Comparison of ENCODE assay signal across 14 cellular contexts in the genomic region with DNA sequence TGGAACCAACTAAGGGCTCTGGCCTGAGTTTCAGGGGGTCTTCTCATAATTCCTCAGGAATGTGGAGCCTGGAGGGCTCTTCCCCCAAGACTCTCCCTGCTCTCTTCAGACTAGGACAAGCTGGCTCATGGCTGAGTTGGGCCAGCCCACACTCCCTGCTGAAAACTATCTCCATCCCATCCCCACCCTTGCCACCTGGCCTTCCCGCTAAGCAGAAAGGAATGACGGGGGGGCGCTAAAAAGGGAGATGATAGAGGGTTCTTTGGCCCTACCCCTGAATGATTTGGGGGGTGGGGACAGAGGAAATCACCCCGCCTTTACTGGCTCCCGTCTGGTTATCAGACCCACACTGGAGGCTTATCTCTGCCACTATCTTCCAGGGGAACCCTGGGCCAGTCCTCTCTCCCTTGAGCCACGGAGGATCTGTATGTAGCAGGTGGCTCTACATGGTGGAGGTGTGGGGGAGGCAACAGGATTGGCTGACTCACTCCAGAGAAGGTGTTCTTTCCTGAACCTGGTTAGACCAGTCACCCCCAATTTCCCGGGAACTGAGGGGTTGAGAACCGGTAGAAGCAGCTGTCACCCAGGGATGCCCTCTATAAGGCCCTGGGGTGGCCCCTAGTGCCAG. TPM values are rescaled to one million over a fixed set of nuclear protein-coding genes. Genes with fewer than 3 reads are reported as not detected.
DNase-seq lines count a peak whose midpoint lies in the region; ATAC-seq and FAIRE-seq lines count a peak whose summit lies in the region.
"Had no signal": no experiment of that assay in that cellular context is flagged by ENCODE, and none has a peak within 500 bp of the region (broad histone marks: within the 10 kb centered on the region; RNA-seq: fewer than 3 reads in every experiment).

No MANE protein-coding gene starts in this region.

- no peaks in the 10 kb centered on the region for H3F3A ChIP-seq in GM23248 (ENCODE audit: insufficient read depth)

- no peaks in the 10 kb centered on the region for H3K9me3 ChIP-seq in GM23248 (ENCODE audit: low read depth)
- H3K9me3 ChIP-seq in adipocyte (ENCODE audit: control insufficient read depth, low read length): no peaks in the 10 kb centered on the region
- H3K9me3 ChIP-seq in subcutaneous abdominal adipose tissue (ENCODE audit: control insufficient read depth in 5 of 5, low read length in 5 of 5): no peaks in the 10 kb centered on the region
- H3K9me3 ChIP-seq in small intestine (ENCODE audit: control insufficient read depth, low read depth): no peaks in the 10 kb centered on the region
- H3K9me3 ChIP-seq: Caco-2, MG63 had no signal

- H3K79me2 ChIP-seq in GM23248 (ENCODE audit: insufficient read depth): peaks cover 79% of the 10 kb centered on the region

- peaks cover 12% of the 10 kb centered on the region; the same call in 1 of the 2 replicates for H3K36me3 ChIP-seq in GM23248 (ENCODE audit: low read depth)
- peaks cover 32% of the 10 kb centered on the region for H3K36me3 ChIP-seq in adipocyte (ENCODE audit: control insufficient read depth, insufficient read depth, low read length, severe bottlenecking)
- H3K36me3 ChIP-seq in subcutaneous abdominal adipose tissue (ENCODE audit: control insufficient read depth in 5 of 5, insufficient read depth in 5 of 5, low read length in 5 of 5): peaks cover 0 to 55% (median 53%) of the 10 kb centered on the region in 5 donors
- no peaks in the 10 kb centered on the region for H3K36me3 ChIP-seq in small intestine (ENCODE audit: control insufficient read depth in 2 of 2, insufficient read depth in 2 of 2, low read length in 2 of 2)

- H3K9me2 ChIP-seq in GM23248 (ENCODE audit: insufficient read depth): no peaks in the 10 kb centered on the region

- DNase-seq in GM23248: no peak
- no peak for DNase-seq in adipocyte (ENCODE audit: low read depth)
- DNase-seq in left lobe of liver (ENCODE audit: low spot score): peak; percentile 40
- DNase-seq in small intestine: no peak
- no peak for DNase-seq in stimulated activated CD4-positive, alpha-beta T cell treated with anti-CD3 and anti-CD28 coated beads, Interleukin-2, amount 100 ng/mL, for 48 hours
- no peak for DNase-seq in putamen (ENCODE audit: low spot score)
- DNase-seq: activated naive CD4-positive, alpha-beta T cell treated with Interleukin-2 at 50 U/mL for 16 hours; Caco-2; H9; MG63; retina had no signal

- H4K20me1 ChIP-seq in GM23248 (ENCODE audit: insufficient read depth): no peaks in the 10 kb centered on the region

- H3K4me3 ChIP-seq in GM23248 (no peak overlapping the region), adipocyte (ENCODE audit: low read length) (no peak overlapping the region), subcutaneous abdominal adipose tissue (ENCODE audit: low read depth in 1 of 5, low read length in 5 of 5) (no peak overlapping the region), small intestine (ENCODE audit: low read depth in 1 of 2, low read length in 2 of 2) (no peak overlapping the region)
- H3K4me3 ChIP-seq: MG63 had no signal

- no peaks in the 10 kb centered on the region for H3K27me3 ChIP-seq in GM23248 (replicated peaks; ENCODE audit: insufficient read depth)
- no peaks in the 10 kb centered on the region for H3K27me3 ChIP-seq in adipocyte (replicated peaks; ENCODE audit: control insufficient read depth, insufficient read depth, low read length)
- no peaks in the 10 kb centered on the region for H3K27me3 ChIP-seq in subcutaneous abdominal adipose tissue (ENCODE audit: control insufficient read depth in 5 of 5, insufficient read depth in 4 of 5, low read length in 5 of 5)
- H3K27me3 ChIP-seq in small intestine (ENCODE audit: control insufficient read depth in 2 of 2, insufficient read depth in 2 of 2, low read length in 2 of 2): no peaks in the 10 kb centered on the region
- H3K27me3 ChIP-seq: MG63 had no signal

- 88% methylated on average over 8 of the region's 8 CpGs for whole genome bisulfite sequencing in GM23248 (ENCODE audit: low coverage in 1 of 2, low lambda C conversion rate in 2 of 2, missing lambda C conversion rate in 2 of 2), 2 experiments
- 26 to 53% (median 34%) methylated on average over 8 of the region's 8 CpGs for WGBS in small intestine, 3 donors

- H3K27ac ChIP-seq in GM23248: no peak overlapping the region
- H3K27ac ChIP-seq in subcutaneous abdominal adipose tissue (ENCODE audit: low read depth, low read length): peak overlapping the region; percentile 89
- H3K27ac ChIP-seq in small intestine (ENCODE audit: low read depth in 1 of 2, low read length in 1 of 2): no peak overlapping the region

- no peak for FAIRE-seq in small intestine (lab: Jason Lieb, UNC)

- H3K4me2 ChIP-seq in GM23248 (ENCODE audit: unreplicated experiment): no peak overlapping the region

- in situ Hi-C loops in GM23248 (cut with MboI): loop anchor here (10.0 kb wide), 1 partner anchor 132 kb away; no protein-coding TSS in a partner anchor

- peak overlapping the region; percentile 85 for H3K9ac ChIP-seq in GM23248
- H3K9ac ChIP-seq in adipocyte (ENCODE audit: low read length): peak overlapping the region; percentile 92
- H3K9ac ChIP-seq in subcutaneous abdominal adipose tissue (ENCODE audit: low read length in 5 of 5): peak overlapping the region in 2 of 5 donors; percentile 9 to 35

- no peak for ATAC-seq in left lobe of liver
- no peak for ATAC-seq in GM18858 (IDR thresholded peaks at IDR 0.05; ENCODE audit: unreplicated experiment)

- H2AFZ ChIP-seq in GM23248: no peak overlapping the region

- peaks cover 28% of the 10 kb centered on the region for H3K4me1 ChIP-seq in GM23248 (ENCODE audit: insufficient read depth)
- peaks cover 34% of the 10 kb centered on the region for H3K4me1 ChIP-seq in adipocyte (ENCODE audit: control insufficient read depth, insufficient read depth, low read length)
- H3K4me1 ChIP-seq in subcutaneous abdominal adipose tissue (ENCODE audit: control insufficient read depth in 5 of 5, insufficient read depth in 5 of 5, low read length in 5 of 5): peaks cover 14 to 71% (median 53%) of the 10 kb centered on the region in 5 donors
- peaks cover 5 to 7% of the 10 kb centered on the region in 2 donors for H3K4me1 ChIP-seq in small intestine (ENCODE audit: control insufficient read depth in 2 of 2, insufficient read depth in 1 of 2, low read depth in 1 of 2, low read length in 1 of 2)

RNA-seq across cellular contexts. Expression of a gene that starts 5.7 kb away (rescaled TPM):
- 160 and 175 TPM in 2 replicates for total RNA-seq in GM23248 (2014; rRNA removed; shearing (Covaris generic))
- polyA plus RNA-seq in GM23248 (2016; fragmentation: Nextera tagmentation; extraction: Ambion mirVana): 96.7 and 98.1 TPM in 2 replicates
- total RNA-seq in left lobe of liver: 20.9 TPM
- polyA plus RNA-seq in small intestine: 10 to 100 TPM in 2 of 3 donors, 1 to 10 TPM in 1; 7.8 to 74.8 (median 17.0) TPM

RNA-seq across cellular contexts. Expression of a gene that starts 20.6 kb away (rescaled TPM):
- total RNA-seq in GM23248 (2014; rRNA removed; shearing (Covaris generic)): 216 and 268 TPM in 2 replicates
- polyA plus RNA-seq in GM23248 (2016; fragmentation: Nextera tagmentation; extraction: Ambion mirVana) (522 and 537 TPM in 2 replicates), small intestine (100 to 1,000 TPM in 1 of 3 donors, 10 to 100 TPM in 2; 14.8 to 163 (median 90.0) TPM)
- 7.0 TPM for total RNA-seq in left lobe of liver

RNA-seq across cellular contexts. Expression of a gene that starts 35.9 kb away (rescaled TPM):
- total RNA-seq in GM23248 (2014; rRNA removed; shearing (Covaris generic)): 0.13 TPM in 1 of 2 replicates, not detected in the other
- 0.15 and 0.26 TPM in 2 replicates for polyA plus RNA-seq in GM23248 (2016; fragmentation: Nextera tagmentation; extraction: Ambion mirVana)
- 0.25 TPM for total RNA-seq in left lobe of liver
- 10 to 100 TPM; 12.2 to 93.7 (median 81.9) TPM for polyA plus RNA-seq in small intestine

RNA-seq across cellular contexts. Expression of a gene that starts 53.5 kb away (rescaled TPM):
- not detected in 2 replicates for total RNA-seq in GM23248 (2014; rRNA removed; shearing (Covaris generic))
- polyA plus RNA-seq in GM23248 (2016; fragmentation: Nextera tagmentation; extraction: Ambion mirVana): not detected in 2 replicates
- total RNA-seq in left lobe of liver: not detected
- 1 to 10 TPM in 1 of 3 donors, not detected in 2; 4.2 TPM for polyA plus RNA-seq in small intestine
- total RNA-seq: activated CD8-positive, alpha-beta memory T cell treated with anti-CD3 and anti-CD28 coated beads for 36 hours; Caco-2 had no signal

Comparison
In these comparisons a context has a peak if more than half of its experiments do, and no peak if none do; other contexts are left out.
1. RNA of a gene that starts 20.6 kb away (total RNA-seq): 216 to 268 TPM in GM23248; 7.0 TPM in left lobe of liver (single experiment); every median in the first group is over 10 times any median in the second.